1 cellular context compared by ENCODE assay signal in the genomic region with DNA sequence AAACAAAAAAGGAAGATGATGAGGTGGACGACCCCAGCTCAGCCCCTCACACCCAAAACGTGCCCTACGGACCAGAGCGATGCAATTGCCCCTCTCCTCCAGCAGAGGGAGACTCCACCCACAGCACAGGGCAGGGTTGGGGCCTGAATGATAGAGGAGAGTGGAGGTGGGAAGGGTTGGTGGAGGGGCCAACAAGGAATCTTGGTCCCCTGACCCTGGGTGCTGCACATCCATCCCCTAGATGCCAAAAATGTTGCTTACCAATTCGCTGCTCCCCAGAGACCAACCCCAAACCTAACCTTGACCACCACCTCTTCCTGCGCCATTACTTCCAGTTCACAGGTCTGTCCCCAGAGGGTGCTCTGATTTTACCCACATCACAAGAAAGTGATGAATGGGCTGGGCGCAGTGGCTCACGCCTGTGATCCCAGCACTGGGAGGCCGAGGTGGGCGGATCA.
TF ChIP-seq lines count a peak whose summit lies in the region.

No MANE protein-coding gene starts in this region.

TF ChIP-seq in K562, 482 proteins besides CTCF, POLR2A, EP300 and RAD21 (continued from another document):
- no peak for TF ChIP-seq COPS2 (conservative IDR thresholded peaks at IDR 0.05)
- TF ChIP-seq MED1 (CRISPR knock-in tag; IDR thresholded peaks at IDR 0.05; ENCODE audit: borderline replicate concordance): no peak
- TF ChIP-seq LCOR (CRISPR knock-in tag; IDR thresholded peaks at IDR 0.05): no peak
- TF ChIP-seq ELF4 (CRISPR knock-in tag; IDR thresholded peaks at IDR 0.05): 0 out of 2 replicates have a peak, but pooled peaks have one; percentile 34
- TF ChIP-seq SIRT6 (IDR thresholded peaks at IDR 0.05; ENCODE audit: low read depth, low read length): no peak
- TF ChIP-seq, protein P1, sequence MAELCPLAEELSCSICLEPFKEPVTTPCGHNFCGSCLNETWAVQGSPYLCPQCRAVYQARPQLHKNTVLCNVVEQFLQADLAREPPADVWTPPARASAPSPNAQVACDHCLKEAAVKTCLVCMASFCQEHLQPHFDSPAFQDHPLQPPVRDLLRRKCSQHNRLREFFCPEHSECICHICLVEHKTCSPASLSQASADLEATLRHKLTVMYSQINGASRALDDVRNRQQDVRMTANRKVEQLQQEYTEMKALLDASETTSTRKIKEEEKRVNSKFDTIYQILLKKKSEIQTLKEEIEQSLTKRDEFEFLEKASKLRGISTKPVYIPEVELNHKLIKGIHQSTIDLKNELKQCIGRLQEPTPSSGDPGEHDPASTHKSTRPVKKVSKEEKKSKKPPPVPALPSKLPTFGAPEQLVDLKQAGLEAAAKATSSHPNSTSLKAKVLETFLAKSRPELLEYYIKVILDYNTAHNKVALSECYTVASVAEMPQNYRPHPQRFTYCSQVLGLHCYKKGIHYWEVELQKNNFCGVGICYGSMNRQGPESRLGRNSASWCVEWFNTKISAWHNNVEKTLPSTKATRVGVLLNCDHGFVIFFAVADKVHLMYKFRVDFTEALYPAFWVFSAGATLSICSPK (IDR thresholded peaks at IDR 0.05; ENCODE audit: borderline replicate concordance): no peak
- TF ChIP-seq, protein P2, sequence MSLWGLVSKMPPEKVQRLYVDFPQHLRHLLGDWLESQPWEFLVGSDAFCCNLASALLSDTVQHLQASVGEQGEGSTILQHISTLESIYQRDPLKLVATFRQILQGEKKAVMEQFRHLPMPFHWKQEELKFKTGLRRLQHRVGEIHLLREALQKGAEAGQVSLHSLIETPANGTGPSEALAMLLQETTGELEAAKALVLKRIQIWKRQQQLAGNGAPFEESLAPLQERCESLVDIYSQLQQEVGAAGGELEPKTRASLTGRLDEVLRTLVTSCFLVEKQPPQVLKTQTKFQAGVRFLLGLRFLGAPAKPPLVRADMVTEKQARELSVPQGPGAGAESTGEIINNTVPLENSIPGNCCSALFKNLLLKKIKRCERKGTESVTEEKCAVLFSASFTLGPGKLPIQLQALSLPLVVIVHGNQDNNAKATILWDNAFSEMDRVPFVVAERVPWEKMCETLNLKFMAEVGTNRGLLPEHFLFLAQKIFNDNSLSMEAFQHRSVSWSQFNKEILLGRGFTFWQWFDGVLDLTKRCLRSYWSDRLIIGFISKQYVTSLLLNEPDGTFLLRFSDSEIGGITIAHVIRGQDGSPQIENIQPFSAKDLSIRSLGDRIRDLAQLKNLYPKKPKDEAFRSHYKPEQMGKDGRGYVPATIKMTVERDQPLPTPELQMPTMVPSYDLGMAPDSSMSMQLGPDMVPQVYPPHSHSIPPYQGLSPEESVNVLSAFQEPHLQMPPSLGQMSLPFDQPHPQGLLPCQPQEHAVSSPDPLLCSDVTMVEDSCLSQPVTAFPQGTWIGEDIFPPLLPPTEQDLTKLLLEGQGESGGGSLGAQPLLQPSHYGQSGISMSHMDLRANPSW (CRISPR knock-in tag; IDR thresholded peaks at IDR 0.05): no peak
- TF ChIP-seq, protein P3, sequence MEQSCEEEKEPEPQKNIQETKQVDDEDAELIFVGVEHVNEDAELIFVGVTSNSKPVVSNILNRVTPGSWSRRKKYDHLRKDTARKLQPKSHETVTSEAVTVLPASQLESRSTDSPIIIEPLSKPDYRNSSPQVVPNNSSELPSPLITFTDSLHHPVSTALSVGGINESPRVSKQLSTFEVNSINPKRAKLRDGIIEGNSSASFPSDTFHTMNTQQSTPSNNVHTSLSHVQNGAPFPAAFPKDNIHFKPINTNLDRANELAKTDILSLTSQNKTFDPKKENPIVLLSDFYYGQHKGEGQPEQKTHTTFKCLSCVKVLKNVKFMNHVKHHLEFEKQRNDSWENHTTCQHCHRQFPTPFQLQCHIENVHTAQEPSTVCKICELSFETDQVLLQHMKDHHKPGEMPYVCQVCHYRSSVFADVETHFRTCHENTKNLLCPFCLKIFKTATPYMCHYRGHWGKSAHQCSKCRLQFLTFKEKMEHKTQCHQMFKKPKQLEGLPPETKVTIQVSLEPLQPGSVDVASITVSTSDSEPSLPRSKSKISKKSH (CRISPR knock-in tag; IDR thresholded peaks at IDR 0.05): no peak
- TF ChIP-seq ZNF57 (CRISPR knock-in tag; IDR thresholded peaks at IDR 0.05): no peak
- no peak for TF ChIP-seq KDM2B (CRISPR knock-in tag; IDR thresholded peaks at IDR 0.05)
- TF ChIP-seq, protein P4, sequence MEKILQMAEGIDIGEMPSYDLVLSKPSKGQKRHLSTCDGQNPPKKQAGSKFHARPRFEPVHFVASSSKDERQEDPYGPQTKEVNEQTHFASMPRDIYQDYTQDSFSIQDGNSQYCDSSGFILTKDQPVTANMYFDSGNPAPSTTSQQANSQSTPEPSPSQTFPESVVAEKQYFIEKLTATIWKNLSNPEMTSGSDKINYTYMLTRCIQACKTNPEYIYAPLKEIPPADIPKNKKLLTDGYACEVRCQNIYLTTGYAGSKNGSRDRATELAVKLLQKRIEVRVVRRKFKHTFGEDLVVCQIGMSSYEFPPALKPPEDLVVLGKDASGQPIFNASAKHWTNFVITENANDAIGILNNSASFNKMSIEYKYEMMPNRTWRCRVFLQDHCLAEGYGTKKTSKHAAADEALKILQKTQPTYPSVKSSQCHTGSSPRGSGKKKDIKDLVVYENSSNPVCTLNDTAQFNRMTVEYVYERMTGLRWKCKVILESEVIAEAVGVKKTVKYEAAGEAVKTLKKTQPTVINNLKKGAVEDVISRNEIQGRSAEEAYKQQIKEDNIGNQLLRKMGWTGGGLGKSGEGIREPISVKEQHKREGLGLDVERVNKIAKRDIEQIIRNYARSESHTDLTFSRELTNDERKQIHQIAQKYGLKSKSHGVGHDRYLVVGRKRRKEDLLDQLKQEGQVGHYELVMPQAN (IDR thresholded peaks at IDR 0.05; ENCODE audit: borderline replicate concordance): no peak
- TF ChIP-seq XRCC5 (IDR thresholded peaks at IDR 0.05; ENCODE audit: low read depth, low read length): 0 out of 2 replicates have a peak, but pooled peaks have one; percentile 38
- peak; percentile 66 for TF ChIP-seq ZBTB7A (IDR thresholded peaks at IDR 0.05; ENCODE audit: borderline replicate concordance, control insufficient read depth, low read depth, low read length)
- no peak for TF ChIP-seq KHSRP (IDR thresholded peaks at IDR 0.05)
- TF ChIP-seq, protein P5, sequence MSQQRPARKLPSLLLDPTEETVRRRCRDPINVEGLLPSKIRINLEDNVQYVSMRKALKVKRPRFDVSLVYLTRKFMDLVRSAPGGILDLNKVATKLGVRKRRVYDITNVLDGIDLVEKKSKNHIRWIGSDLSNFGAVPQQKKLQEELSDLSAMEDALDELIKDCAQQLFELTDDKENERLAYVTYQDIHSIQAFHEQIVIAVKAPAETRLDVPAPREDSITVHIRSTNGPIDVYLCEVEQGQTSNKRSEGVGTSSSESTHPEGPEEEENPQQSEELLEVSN (IDR thresholded peaks at IDR 0.05; ENCODE audit: borderline replicate concordance in 1 of 2, extremely low read depth in 1 of 2, insufficient read depth in 1 of 2, insufficient read length in 1 of 2, low read depth in 1 of 2, low read length in 1 of 2, poor library complexity in 1 of 2, severe bottlenecking in 1 of 2): no peak
- TF ChIP-seq PHB (CRISPR knock-in tag; IDR thresholded peaks at IDR 0.05): no peak
- TF ChIP-seq POLR3G (IDR thresholded peaks at IDR 0.05; ENCODE audit: extremely low read depth, insufficient read length, insufficient replicate concordance): no peak
- TF ChIP-seq NR2C1 (IDR thresholded peaks at IDR 0.05): peak; percentile 36; the same call in 1 of the 2 replicates
- no peak for TF ChIP-seq NR2C1 (tag; IDR thresholded peaks at IDR 0.05)
- TF ChIP-seq NFYB (IDR thresholded peaks at IDR 0.05; ENCODE audit: extremely low read depth, insufficient read length): no peak
- no peak for TF ChIP-seq NR2C2 (CRISPR knock-in tag; IDR thresholded peaks at IDR 0.05)
- no peak for TF ChIP-seq NR2C2 (tag; IDR thresholded peaks at IDR 0.05)
- no peak for TF ChIP-seq OTX1 (CRISPR knock-in tag; IDR thresholded peaks at IDR 0.05)
- TF ChIP-seq, protein P6, sequence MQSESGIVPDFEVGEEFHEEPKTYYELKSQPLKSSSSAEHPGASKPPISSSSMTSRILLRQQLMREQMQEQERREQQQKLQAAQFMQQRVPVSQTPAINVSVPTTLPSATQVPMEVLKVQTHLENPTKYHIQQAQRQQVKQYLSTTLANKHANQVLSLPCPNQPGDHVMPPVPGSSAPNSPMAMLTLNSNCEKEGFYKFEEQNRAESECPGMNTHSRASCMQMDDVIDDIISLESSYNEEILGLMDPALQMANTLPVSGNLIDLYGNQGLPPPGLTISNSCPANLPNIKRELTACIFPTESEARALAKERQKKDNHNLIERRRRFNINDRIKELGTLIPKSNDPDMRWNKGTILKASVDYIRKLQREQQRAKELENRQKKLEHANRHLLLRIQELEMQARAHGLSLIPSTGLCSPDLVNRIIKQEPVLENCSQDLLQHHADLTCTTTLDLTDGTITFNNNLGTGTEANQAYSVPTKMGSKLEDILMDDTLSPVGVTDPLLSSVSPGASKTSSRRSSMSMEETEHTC (IDR thresholded peaks at IDR 0.05): no peak
- TF ChIP-seq TAF9B (IDR thresholded peaks at IDR 0.05; ENCODE audit: partially characterized antibody): no peak
